Comparison of ENCODE assay signal across 1 cellular context in the genomic region with DNA sequence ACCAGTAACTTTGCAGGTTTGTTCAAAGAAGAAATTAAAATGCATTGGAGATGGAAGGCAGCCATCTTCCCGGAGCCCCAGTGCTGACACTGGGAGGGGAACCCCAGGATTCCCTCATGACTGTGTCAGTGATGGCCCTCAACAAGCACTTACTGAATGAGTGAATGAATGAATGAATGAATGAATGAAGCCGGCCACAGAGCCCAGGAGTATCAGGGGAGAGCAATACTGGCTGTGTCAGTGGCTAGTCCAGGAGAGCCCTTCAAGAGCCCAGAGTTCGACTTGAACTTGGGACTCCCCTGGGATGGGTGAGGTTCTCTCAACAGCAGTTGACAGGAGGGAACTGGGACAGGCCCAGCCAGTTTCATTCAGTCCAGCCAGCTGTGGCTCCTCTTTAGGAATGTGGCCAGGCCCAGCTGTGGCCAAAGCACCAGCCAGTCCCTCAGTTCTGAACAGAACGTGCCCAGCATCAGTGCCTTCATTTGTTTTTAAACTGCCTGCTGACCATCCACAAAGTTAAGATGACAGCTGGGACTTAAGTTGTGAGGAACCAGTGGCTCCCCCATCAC.
TF ChIP-seq lines count a peak whose summit lies in the region.

No MANE protein-coding gene starts in this region.

TF ChIP-seq in H1, 55 proteins besides CTCF, POLR2A, EP300 and RAD21 (continued from another document):
- TF ChIP-seq FOSL1 (IDR thresholded peaks at IDR 0.05; ENCODE audit: insufficient read depth, low read depth, low read length) (no peak), RBBP5 (IDR thresholded peaks at IDR 0.05; ENCODE audit: borderline replicate concordance, low read depth, low read length) (no peak), PHF8 (conservative IDR thresholded peaks at IDR 0.05; ENCODE audit: low read depth, low read length) (no peak), SUZ12 (IDR thresholded peaks at IDR 0.05; ENCODE audit: low read length) (no peak), CBX5 (IDR thresholded peaks at IDR 0.05; ENCODE audit: low read depth, low read length) (no peak), POU5F1 (IDR thresholded peaks at IDR 0.05; ENCODE audit: low read depth, low read length) (no peak), CEBPB (IDR thresholded peaks at IDR 0.05; ENCODE audit: low read depth, low read length) (no peak), EZH2 (IDR thresholded peaks at IDR 0.05; ENCODE audit: low read depth, low read length, severe bottlenecking) (no peak), SP2 (IDR thresholded peaks at IDR 0.05; ENCODE audit: low read length) (no peak), GTF2F1 (IDR thresholded peaks at IDR 0.05; ENCODE audit: borderline replicate concordance, low read depth, low read length) (no peak), TAF7 (optimal IDR thresholded peaks at IDR 0.05; ENCODE audit: borderline replicate concordance, low read depth, low read length) (no peak), GABPA (IDR thresholded peaks at IDR 0.05; ENCODE audit: borderline replicate concordance, insufficient read depth, low read length) (no peak), SP4 (IDR thresholded peaks at IDR 0.05; ENCODE audit: low read length) (no peak), SIRT6 (IDR thresholded peaks at IDR 0.05; ENCODE audit: low read length) (no peak), TAF1 (IDR thresholded peaks at IDR 0.05; ENCODE audit: low read depth, low read length) (no peak)
